Comparison of ENCODE assay signal across 21 cellular contexts in genomic region chr20:62964700-62965099, GRCh38. TPM values are rescaled to one million over a fixed set of nuclear protein-coding genes. Genes with fewer than 3 reads are reported as not detected.
DNase-seq lines count a peak whose midpoint lies in the region; FAIRE-seq and TF ChIP-seq lines count a peak whose summit lies in the region.
"Had no signal": no experiment of that assay in that cellular context is flagged by ENCODE, and none has a peak within 500 bp of the region (broad histone marks: within the 10 kb centered on the region; RNA-seq: fewer than 3 reads in every experiment).

No MANE protein-coding gene starts in this region.

- no peaks in the 10 kb centered on the region for H3K9me3 ChIP-seq in left ventricle myocardium inferior (replicated peaks)
- H3K9me3 ChIP-seq: MG63, SJSA1 had no signal

- no peak for TF ChIP-seq CTCF in epithelial cell of esophagus (IDR thresholded peaks at IDR 0.05; ENCODE audit: insufficient read depth, low read depth, low read length, missing control alignments)
- no peak for TF ChIP-seq CTCF in left ventricle myocardium inferior (IDR thresholded peaks at IDR 0.05; ENCODE audit: borderline replicate concordance)

- DNase-seq in Ammon's horn (ENCODE audit: low spot score) (peak; percentile 63), HTR-8/SVneo (ENCODE audit: insufficient read length, low spot score) (no peak), epithelial cell of esophagus (ENCODE audit: low read depth) (peak; percentile 28), posterior cingulate gyrus (peak in 7 of 10 donors; percentile 37 to 93 (median 57)), HPDE6-E6E7 (ENCODE audit: extremely low spot score) (no peak), germinal center (ENCODE audit: low spot score) (no peak), left ventricle myocardium inferior (no peak)
- DNase-seq: 8988T, DMS79 treated with DMSO at 0.1 percent for 48 hours, HCEC 1CT, MG63, NCI-H1417, NCI-H1694 treated with DMSO at 0.1 percent for 48 hours, NCI-H446, NCI-H526, OCI-M1 had no signal

- intact Hi-C loops in posterior cingulate gyrus (cut with DNase I): no loop called here
- intact Hi-C loops in left ventricle myocardium inferior (cut with micrococcal nuclease): no loop called here

- H3K36me3 ChIP-seq in left ventricle myocardium inferior: no peaks in the 10 kb centered on the region
- H3K36me3 ChIP-seq: MG63, SJSA1 had no signal

- peaks cover 4% of the 10 kb centered on the region for H3K4me1 ChIP-seq in left ventricle myocardium inferior
- H3K4me1 ChIP-seq: SJSA1 had no signal

- peaks cover 24% of the 10 kb centered on the region for H3K27me3 ChIP-seq in left ventricle myocardium inferior (ENCODE audit: low read depth)
- H3K27me3 ChIP-seq: MG63 had no signal

- no peak overlapping the region for H3K27ac ChIP-seq in left ventricle myocardium inferior (replicated peaks)
- H3K27ac ChIP-seq: SJSA1 had no signal

- FAIRE-seq in HTR-8/SVneo (lab: Jason Lieb, UNC): peak; percentile 36
- FAIRE-seq: GM12891 had no signal

- H3K4me3 ChIP-seq in epithelial cell of esophagus (ENCODE audit: low read length): no peak overlapping the region
- H3K4me3 ChIP-seq in left ventricle myocardium inferior: no peak overlapping the region
- H3K4me3 ChIP-seq: GM23338, MG63, SJSA1 had no signal

RNA-seq across cellular contexts. Expression of gene SLC17A9, which starts 12.2 kb away (rescaled TPM):
- total RNA-seq in left ventricle myocardium inferior: 0.47 TPM
- total RNA-seq: LHCN-M2, SJSA1 had no signal

RNA-seq across cellular contexts. Expression of gene GID8, which starts 26.8 kb away (rescaled TPM):
- 16.2 TPM for total RNA-seq in left ventricle myocardium inferior

RNA-seq across cellular contexts. Expression of gene DIDO1, which starts 38.4 kb away (rescaled TPM):
- total RNA-seq in left ventricle myocardium inferior: 37.0 TPM

RNA-seq across cellular contexts. Expression of gene BHLHE23, which starts 42.1 kb away (rescaled TPM):
- not detected for total RNA-seq in left ventricle myocardium inferior
- total RNA-seq: LHCN-M2, Right ventricle myocardium inferior, SJSA1 had no signal

Comparison
In these comparisons a context has a peak if more than half of its experiments do, and no peak if none do; other contexts are left out.
1. DNase-seq: peak in Ammon's horn (single experiment), epithelial cell of esophagus (single experiment) and posterior cingulate gyrus (7 of 10); none in HTR-8/SVneo (single experiment), HPDE6-E6E7 (single experiment), germinal center (single experiment) and left ventricle myocardium inferior (single experiment).